28 cellular contexts compared by ENCODE assay signal in genomic region chr7:36305648-36306047, GRCh38.
"Had no signal": no experiment of that assay in that cellular context is flagged by ENCODE, and none has a peak within 500 bp of the region (broad histone marks: within the 10 kb centered on the region; RNA-seq: fewer than 3 reads in every experiment).

No MANE protein-coding gene starts in this region.

- H3K27ac ChIP-seq: adrenal gland, Peyer's patch, SJSA1 had no signal

- ATAC-seq: activated T-helper 17 cell treated with anti-CD3 and anti-CD28 coated beads, Interleukin-2, amount 50 U/mL, for 72 hours; SK-N-SH treated with all-trans-retinoic acid at 6 μM for 48 hours had no signal

- H3K36me3 ChIP-seq: adrenal gland, Peyer's patch, SJSA1 had no signal

- H3K9me3 Mint-ChIP-seq: activated B cell treated with CpG ODN at 0.5 μM for 24 hours; activated CD4-positive, alpha-beta T cell treated with anti-CD3 and anti-CD28 coated beads, Interleukin-2, amount 10 ng/mL, durations not matched to agents 24 days and 14 days; activated naive CD8-positive, alpha-beta T cell treated with anti-CD3 and anti-CD28 coated beads, Interleukin-2, amount 10 ng/mL, durations not matched to agents 7 days and 5 days; activated T-helper 17 cell treated with anti-CD3 and anti-CD28 coated beads, Interleukin-2, amount 50 U/mL, for 72 hours; T-helper 1 cell treated with Interleukin-12 subunit alpha and Interleukin-12 subunit beta and Interleukin-4 antibody, amounts not matched to agents 30 μg/mL and 1 μg/mL, for 36 hours had no signal

- H3K9me3 ChIP-seq: adrenal gland, Peyer's patch, SJSA1 had no signal

- H3K4me3 Mint-ChIP-seq: activated B cell treated with CpG ODN at 0.5 μM for 24 hours; activated CD4-positive, alpha-beta T cell treated with anti-CD3 and anti-CD28 coated beads, Interleukin-2, amount 10 ng/mL, durations not matched to agents 24 days and 14 days; activated naive CD8-positive, alpha-beta T cell treated with anti-CD3 and anti-CD28 coated beads, Interleukin-2, amount 10 ng/mL, durations not matched to agents 7 days and 5 days; activated T-helper 17 cell treated with anti-CD3 and anti-CD28 coated beads, Interleukin-2, amount 50 U/mL, for 72 hours; T-helper 1 cell treated with Interleukin-12 subunit alpha and Interleukin-12 subunit beta and Interleukin-4 antibody, amounts not matched to agents 30 μg/mL and 1 μg/mL, for 36 hours had no signal

- H3K4me1 Mint-ChIP-seq: activated B cell treated with CpG ODN at 0.5 μM for 24 hours; activated CD4-positive, alpha-beta T cell treated with anti-CD3 and anti-CD28 coated beads, Interleukin-2, amount 10 ng/mL, durations not matched to agents 24 days and 14 days; activated naive CD8-positive, alpha-beta T cell treated with anti-CD3 and anti-CD28 coated beads, Interleukin-2, amount 10 ng/mL, durations not matched to agents 7 days and 5 days; activated T-helper 17 cell treated with anti-CD3 and anti-CD28 coated beads, Interleukin-2, amount 50 U/mL, for 72 hours had no signal

- H3K27ac Mint-ChIP-seq: activated B cell treated with CpG ODN at 0.5 μM for 24 hours; activated CD4-positive, alpha-beta T cell treated with anti-CD3 and anti-CD28 coated beads, Interleukin-2, amount 10 ng/mL, durations not matched to agents 24 days and 14 days; activated naive CD8-positive, alpha-beta T cell treated with anti-CD3 and anti-CD28 coated beads, Interleukin-2, amount 10 ng/mL, durations not matched to agents 7 days and 5 days; activated T-helper 17 cell treated with anti-CD3 and anti-CD28 coated beads, Interleukin-2, amount 50 U/mL, for 72 hours; T-helper 1 cell treated with Interleukin-12 subunit alpha and Interleukin-12 subunit beta and Interleukin-4 antibody, amounts not matched to agents 30 μg/mL and 1 μg/mL, for 36 hours had no signal

- H3K27me3 ChIP-seq: adrenal gland, Peyer's patch, SJSA1 had no signal

- H3K4me3 ChIP-seq: adrenal gland, Peyer's patch, SJSA1 had no signal

- H3K36me3 Mint-ChIP-seq: activated naive CD8-positive, alpha-beta T cell treated with anti-CD3 and anti-CD28 coated beads, Interleukin-2, amount 10 ng/mL, durations not matched to agents 7 days and 5 days had no signal

- DNase-seq: activated B cell treated with CpG ODN at 0.5 μM for 24 hours; activated CD4-positive, alpha-beta T cell treated with anti-CD3 and anti-CD28 coated beads for 1 hour; activated CD4-positive, alpha-beta T cell treated with anti-CD3 and anti-CD28 coated beads, Interleukin-2, amount 10 ng/mL, durations not matched to agents 24 days and 14 days; activated CD4-positive, alpha-beta T cell treated with anti-CD3 and anti-CD28 coated beads, Interleukin-2, amount 50 U/mL, for 48 hours; activated naive CD4-positive, alpha-beta T cell treated with anti-CD3 and anti-CD28 coated beads, Interleukin-2, amount 50 U/mL, for 16 hours; activated T-cell treated with anti-CD3 and anti-CD28 coated beads for 4 hours; activated T-cell treated with anti-CD3 and anti-CD28 coated beads, Interleukin-2, amount 50 U/mL, for 48 hours; anterior cingulate cortex; IMR-90; Kasumi-1; KBM-7; NCI-H1105 treated with DMSO at 0.1 percent for 48 hours; NCI-H1436 treated with DMSO at 0.1 percent for 48 hours; NCI-H187; NCI-H2081; NCI-H510A treated with DMSO at 0.1 percent for 48 hours; NCI-H69; NK-92 treated with Interleukin-12 subunit alpha and Interleukin-12 subunit beta, amount 100 ng/mL, for 24 hours; SHP77; SW 1271; T-helper 9 cell had no signal

- H3K27me3 Mint-ChIP-seq: activated B cell treated with CpG ODN at 0.5 μM for 24 hours; activated CD4-positive, alpha-beta T cell treated with anti-CD3 and anti-CD28 coated beads, Interleukin-2, amount 10 ng/mL, durations not matched to agents 24 days and 14 days; activated naive CD8-positive, alpha-beta T cell treated with anti-CD3 and anti-CD28 coated beads, Interleukin-2, amount 10 ng/mL, durations not matched to agents 7 days and 5 days; activated T-helper 17 cell treated with anti-CD3 and anti-CD28 coated beads, Interleukin-2, amount 50 U/mL, for 72 hours had no signal
